In the genomic region with DNA sequence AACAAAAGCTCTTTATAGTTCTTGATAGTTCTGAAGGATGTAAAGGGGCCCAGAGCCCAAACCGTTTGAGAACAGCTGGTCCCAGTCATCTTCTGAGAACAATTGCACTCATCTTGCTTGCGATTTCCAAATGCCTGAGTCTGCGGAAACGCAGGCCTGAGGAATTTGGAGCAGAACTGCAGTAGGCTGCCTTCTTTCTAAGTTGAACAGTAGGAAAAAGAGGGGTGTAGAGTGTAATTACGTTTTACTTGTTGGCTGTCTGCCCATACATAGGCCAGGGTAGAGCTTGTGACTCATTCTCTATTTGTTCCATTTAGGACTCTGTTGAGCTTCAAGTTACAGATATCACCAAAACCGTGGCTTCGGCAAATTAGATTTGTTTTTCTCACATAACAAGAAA, we compare ENCODE assay signal across 13 cellular contexts. TPM values are rescaled to one million over a fixed set of nuclear protein-coding genes. Genes with fewer than 3 reads are reported as not detected.
A peak's percentile ranks its signal among the peaks of the same experiment; 100 is the strongest.
DNase-seq lines count a peak whose midpoint lies in the region; ATAC-seq and TF ChIP-seq lines count a peak whose summit lies in the region.
"Had no signal": no experiment of that assay in that cellular context is flagged by ENCODE, and none has a peak within 500 bp of the region (broad histone marks: within the 10 kb centered on the region; RNA-seq: fewer than 3 reads in every experiment).

No MANE protein-coding gene starts in this region.

- H4K20me1 ChIP-seq in smooth muscle cell (ENCODE audit: low read depth), result no peaks in the 10 kb centered on the region

- WGBS in smooth muscle cell (ENCODE audit: low lambda C conversion rate), result 15% methylated on average over 7 of the region's 7 CpGs

- H3K9me3 ChIP-seq in adipocyte (ENCODE audit: control insufficient read depth, low read length), result peaks cover 4% of the 10 kb centered on the region
- no peaks in the 10 kb centered on the region for H3K9me3 ChIP-seq in smooth muscle cell (replicated peaks; ENCODE audit: low read depth)
- H3K9me3 ChIP-seq: Peyer's patch had no signal

- H3K4me2 ChIP-seq in smooth muscle cell, result peak overlapping the region; percentile 52

- H2AFZ ChIP-seq in smooth muscle cell (ENCODE audit: low read depth), result no peak overlapping the region

- ATAC-seq in GM19351 (IDR thresholded peaks at IDR 0.05; ENCODE audit: unreplicated experiment) (no peak), natural killer cell (no peak)

- H3K27ac ChIP-seq in smooth muscle cell (ENCODE audit: low read depth), result no peak overlapping the region
- H3K27ac ChIP-seq: 22Rv1 had no signal

- H3K27me3 ChIP-seq in adipocyte (replicated peaks; ENCODE audit: control insufficient read depth, insufficient read depth, low read length), result peaks cover 10% of the 10 kb centered on the region
- no peaks in the 10 kb centered on the region for H3K27me3 ChIP-seq in smooth muscle cell (ENCODE audit: low read depth)
- H3K27me3 ChIP-seq: Peyer's patch had no signal

- no peaks in the 10 kb centered on the region for H3F3A ChIP-seq in smooth muscle cell (ENCODE audit: low read depth)

- no peak overlapping the region for H3K27ac Mint-ChIP-seq in natural killer cell
- H3K27ac Mint-ChIP-seq: activated naive CD4-positive, alpha-beta T cell treated with anti-CD3 and anti-CD28 coated beads for 36 hours; endodermal cell; memory B cell had no signal

- TF ChIP-seq CTCF in smooth muscle cell (IDR thresholded peaks at IDR 0.05; ENCODE audit: borderline replicate concordance, insufficient read depth, poor library complexity, severe bottlenecking) (no peak), natural killer cell (IDR thresholded peaks at IDR 0.05) (no peak)

- DNase-seq in DMS53 (lab: John Stamatoyannopoulos, UW) (peak; percentile 30), DMS53 treated with DMSO at 0.1 percent for 48 hours (lab: John Stamatoyannopoulos, UW; ENCODE audit: unreplicated experiment) (no peak), adipocyte (ENCODE audit: low read depth) (peak; percentile 91), hepatic stellate cell (ENCODE audit: low spot score) (peak; percentile 9), smooth muscle cell (lab: John Stamatoyannopoulos, UW; ENCODE audit: unreplicated experiment) (no peak), globus pallidus (ENCODE audit: low spot score) (no peak), natural killer cell (no peak)
- DNase-seq: activated naive CD4-positive, alpha-beta T cell treated with anti-CD3 and anti-CD28 coated beads for 36 hours; endodermal cell; Peyer's patch had no signal

- H3K4me3 Mint-ChIP-seq in natural killer cell, result no peak overlapping the region
- H3K4me3 Mint-ChIP-seq: activated naive CD4-positive, alpha-beta T cell treated with anti-CD3 and anti-CD28 coated beads for 36 hours; endodermal cell; memory B cell had no signal

- H3K9ac ChIP-seq in adipocyte (ENCODE audit: low read length) (no peak overlapping the region), smooth muscle cell (ENCODE audit: low read depth) (no peak overlapping the region)

- no peaks in the 10 kb centered on the region for H3K36me3 Mint-ChIP-seq in natural killer cell

- H3K4me3 ChIP-seq in adipocyte (ENCODE audit: low read length) (no peak overlapping the region), smooth muscle cell (no peak overlapping the region)
- H3K4me3 ChIP-seq: Peyer's patch had no signal

- H3K4me1 Mint-ChIP-seq in natural killer cell, result no peaks in the 10 kb centered on the region
- H3K4me1 Mint-ChIP-seq: memory B cell had no signal

- H3K79me2 ChIP-seq in smooth muscle cell (ENCODE audit: low read depth), result no peaks in the 10 kb centered on the region

- peaks cover 0 to 4% of the 10 kb centered on the region in 2 donors for H3K27me3 Mint-ChIP-seq in natural killer cell (ENCODE audit: low read depth in 2 of 2)

- H3K4me1 ChIP-seq in adipocyte (ENCODE audit: control insufficient read depth, insufficient read depth, low read length) (peaks cover 12% of the 10 kb centered on the region), smooth muscle cell (ENCODE audit: low read depth) (no peaks in the 10 kb centered on the region)

- intact Hi-C loops in natural killer cell (cut with micrococcal nuclease), result no loop called here

- peaks cover 0 to 6% of the 10 kb centered on the region in 2 donors for H3K9me3 Mint-ChIP-seq in natural killer cell

- no peaks in the 10 kb centered on the region for H3K36me3 ChIP-seq in adipocyte (ENCODE audit: control insufficient read depth, insufficient read depth, low read length, severe bottlenecking)
- no peaks in the 10 kb centered on the region for H3K36me3 ChIP-seq in smooth muscle cell (ENCODE audit: low read depth)
- H3K36me3 ChIP-seq: Peyer's patch had no signal

RNA-seq across cellular contexts. Expression of a gene that starts 42.0 kb away (rescaled TPM):
- 10.4 and 12.9 TPM in 2 replicates for total RNA-seq in smooth muscle cell
- 3.6 and 6.9 TPM in 2 replicates for polyA plus RNA-seq in smooth muscle cell
- total RNA-seq in natural killer cell, result 10 to 100 TPM in 1 of 3 donors, 1 to 10 TPM in 2; 3.9 to 11.8 (median 9.2) TPM

Comparison
In these comparisons a context has a peak if more than half of its experiments do, and no peak if none do; other contexts are left out.
1. DNase-seq: peak in DMS53 (single experiment), adipocyte (single experiment) and hepatic stellate cell (single experiment); none in DMS53 treated with DMSO at 0.1 percent for 48 hours (single experiment), smooth muscle cell (single experiment), globus pallidus (single experiment) and natural killer cell (single experiment).